Comparison of ENCODE assay signal across 14 cellular contexts in the genomic region with DNA sequence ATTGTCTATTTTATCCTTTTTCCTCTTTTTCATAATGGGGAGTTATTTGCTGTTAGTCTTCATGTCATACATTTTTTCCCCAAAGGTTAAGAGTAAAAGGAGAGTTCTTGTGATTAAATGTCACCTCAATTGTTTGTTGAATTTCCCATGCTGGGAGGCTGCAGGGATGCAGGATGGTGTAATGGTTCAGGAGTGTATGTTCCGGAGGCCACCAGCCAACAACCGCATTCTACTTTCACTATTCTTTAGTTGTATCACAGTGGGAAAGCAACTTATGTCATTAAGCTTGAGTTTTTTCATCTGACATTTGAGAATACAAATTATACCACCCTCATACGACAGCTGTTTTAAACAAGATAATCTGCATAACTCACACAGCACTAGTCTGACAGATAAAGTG. TPM values are rescaled to one million over a fixed set of nuclear protein-coding genes. Genes with fewer than 3 reads are reported as not detected.
DNase-seq lines count a peak whose midpoint lies in the region; ATAC-seq and TF ChIP-seq lines count a peak whose summit lies in the region.
"Had no signal": no experiment of that assay in that cellular context is flagged by ENCODE, and none has a peak within 500 bp of the region (broad histone marks: within the 10 kb centered on the region; RNA-seq: fewer than 3 reads in every experiment).

No MANE protein-coding gene starts in this region.

- H3K9me3 ChIP-seq in endodermal cell (ENCODE audit: control insufficient read depth, low read length) = no peaks in the 10 kb centered on the region

- H3K27me3 ChIP-seq in endodermal cell (ENCODE audit: control insufficient read depth, insufficient read depth, low read length, poor library complexity, severe bottlenecking) = peaks cover 80% of the 10 kb centered on the region

- no peak for TF ChIP-seq CTCF in endodermal cell (conservative IDR thresholded peaks at IDR 0.05)

- H3K36me3 ChIP-seq in endodermal cell (ENCODE audit: control insufficient read depth, insufficient read depth, low read length) = no peaks in the 10 kb centered on the region

- H3K4me3 Mint-ChIP-seq in endodermal cell = no peak overlapping the region
- H3K4me3 Mint-ChIP-seq: dendritic cell treated with granulocyte-macrophage colony-stimulating factor and Interleukin-4, amounts not matched to agents 40 ng/mL and 50 ng/mL, for 4 days had no signal

- peaks cover 67% of the 10 kb centered on the region for H3K27me3 Mint-ChIP-seq in endodermal cell (ENCODE audit: insufficient read depth)
- H3K27me3 Mint-ChIP-seq: dendritic cell treated with granulocyte-macrophage colony-stimulating factor and Interleukin-4, amounts not matched to agents 40 ng/mL and 50 ng/mL, for 4 days had no signal

- 14% methylated on average over 3 of the region's 3 CpGs; no CpG with 5 or more reads in 1 of the 2 experiments for WGBS in endodermal cell (ENCODE audit: insufficient coverage in 1 of 2, insufficient read length in 1 of 2), 2 experiments

- H3K27ac Mint-ChIP-seq in endodermal cell = no peak overlapping the region
- H3K27ac Mint-ChIP-seq: dendritic cell treated with granulocyte-macrophage colony-stimulating factor and Interleukin-4, amounts not matched to agents 40 ng/mL and 50 ng/mL, for 4 days had no signal

- H3K4me1 Mint-ChIP-seq in endodermal cell = peaks cover 29% of the 10 kb centered on the region

- peak; percentile 4 for DNase-seq in NCI-H2029 (lab: John Stamatoyannopoulos, UW)
- DNase-seq in NCI-H2029 treated with DMSO at 0.1 percent for 48 hours (lab: John Stamatoyannopoulos, UW) = no peak
- DNase-seq in NCI-H226 = peak; percentile 14
- DNase-seq in endodermal cell = peak; percentile 85
- peak; percentile 9 for DNase-seq in renal cortical epithelial cell (ENCODE audit: low read depth)
- no peak for DNase-seq in SKM-1 treated with dmso at 0.1 percent for 144 hours (lab: John Stamatoyannopoulos, UW; ENCODE audit: unreplicated experiment)
- DNase-seq: ACHN; activated naive CD4-positive, alpha-beta T cell treated with Interleukin-2 at 50 U/mL for 16 hours; GF-D8 had no signal

- peak overlapping the region; percentile 66 for H3K27ac ChIP-seq in endodermal cell (ENCODE audit: low read depth, low read length)

- ATAC-seq in HG03442 (IDR thresholded peaks at IDR 0.05; ENCODE audit: unreplicated experiment) = no peak
- no peak for ATAC-seq in GM18517 (IDR thresholded peaks at IDR 0.05; ENCODE audit: unreplicated experiment)

- no peaks in the 10 kb centered on the region for H3K9me3 Mint-ChIP-seq in endodermal cell
- H3K9me3 Mint-ChIP-seq: dendritic cell treated with granulocyte-macrophage colony-stimulating factor and Interleukin-4, amounts not matched to agents 40 ng/mL and 50 ng/mL, for 4 days had no signal

- H3K36me3 Mint-ChIP-seq in endodermal cell (ENCODE audit: low read depth) = no peaks in the 10 kb centered on the region

- no peak overlapping the region for H3K9ac ChIP-seq in endodermal cell (ENCODE audit: extremely low read depth, low read length, poor library complexity, severe bottlenecking)

- H3K4me1 ChIP-seq in endodermal cell (ENCODE audit: control insufficient read depth, insufficient read depth, low read length) = peaks cover 11% of the 10 kb centered on the region

- no peak overlapping the region for H3K4me3 ChIP-seq in endodermal cell (ENCODE audit: low read length)

RNA-seq across cellular contexts. Expression of gene AFP, which starts 15.4 kb away (rescaled TPM):
- 1 to 10 TPM in 1 of 2 donors, not detected in 1; 1.6 TPM for total RNA-seq in endodermal cell
- polyA plus RNA-seq in endodermal cell (2013, experiment 1 of 2) = 3.2 TPM
- polyA plus RNA-seq in endodermal cell (2013, experiment 2 of 2) = 2.8 TPM
- total RNA-seq in renal cortical epithelial cell = 0.75 and 1.2 TPM in 2 replicates
- total RNA-seq: glomerular endothelial cell, lower leg skin had no signal

RNA-seq across cellular contexts. Expression of gene AFM, which starts 30.1 kb away (rescaled TPM):
- total RNA-seq in endodermal cell (not detected), renal cortical epithelial cell (not detected in 2 replicates)
- not detected for polyA plus RNA-seq in endodermal cell (2013, experiment 1 of 2)
- not detected for polyA plus RNA-seq in endodermal cell (2013, experiment 2 of 2)
- total RNA-seq: glomerular endothelial cell, lower leg skin had no signal

RNA-seq across cellular contexts. Expression of gene ALB, which starts 47.3 kb away (rescaled TPM):
- total RNA-seq in endodermal cell = 1 to 10 TPM; 1.4 to 3.5 TPM
- polyA plus RNA-seq in endodermal cell (2013, experiment 1 of 2) = not detected
- 0.37 TPM for polyA plus RNA-seq in endodermal cell (2013, experiment 2 of 2)
- not detected in 2 replicates for total RNA-seq in renal cortical epithelial cell
- total RNA-seq: glomerular endothelial cell had no signal

Comparison
In these comparisons a context has a peak if more than half of its experiments do, and no peak if none do; other contexts are left out.
1. DNase-seq: peak in NCI-H2029 (single experiment), NCI-H226 (single experiment), endodermal cell (single experiment) and renal cortical epithelial cell (single experiment); none in NCI-H2029 treated with DMSO at 0.1 percent for 48 hours (single experiment) and SKM-1 treated with dmso at 0.1 percent for 144 hours (single experiment).